In genomic region chr7:54689394-54690058, GRCh38 we compare ENCODE assay signal across 23 cellular contexts.
DNase-seq lines count a peak whose midpoint lies in the region; ATAC-seq, FAIRE-seq and TF ChIP-seq lines count a peak whose summit lies in the region.
"Had no signal": no experiment of that assay in that cellular context is flagged by ENCODE, and none has a peak within 500 bp of the region (broad histone marks: within the 10 kb centered on the region; RNA-seq: fewer than 3 reads in every experiment).

No MANE protein-coding gene starts in this region.

- FAIRE-seq in H1 (lab: Jason Lieb, UNC) = no peak
- FAIRE-seq in HepG2 (lab: Jason Lieb, UNC) = no peak
- FAIRE-seq: A204.1, D721Med, HTR-8/SVneo had no signal

- no peak overlapping the region for H3K18ac ChIP-seq in H1 (ENCODE audit: extremely low read depth, low read length)

- TF ChIP-seq RAD21 in H1 (IDR thresholded peaks at IDR 0.05 in 1 of 2, conservative IDR thresholded peaks at IDR 0.05 in 1 of 2; ENCODE audit: low read depth in 2 of 2, low read length in 2 of 2) (no peak), HepG2 (CRISPR knock-in tag; IDR thresholded peaks at IDR 0.05) (no peak)

- ATAC-seq in GM23338 = no peak
- ATAC-seq in HepG2 = no peak

- H4K5ac ChIP-seq in H1 (ENCODE audit: insufficient read length, low read depth, low read length) = no peak overlapping the region

- no peaks in the 10 kb centered on the region for H3K23me2 ChIP-seq in H1 (ENCODE audit: low read depth, low read length)

- POLR2A ChIA-PET in H1 (lab: Charles Lee; ENCODE audit: partially characterized antibody) = no interaction called here
- POLR2A ChIA-PET in HepG2 (lab: Yijun Ruan, JAX) = no interaction called here

- H3K4me1 ChIP-seq in GM23338 (ENCODE audit: insufficient read depth) = peaks cover 11% of the 10 kb centered on the region
- H3K4me1 ChIP-seq in H1 (replicated peaks in 1 of 4; ENCODE audit: control insufficient read depth in 3 of 4, insufficient read depth in 4 of 4, low read length in 3 of 4) = no peaks in the 10 kb centered on the region
- H3K4me1 ChIP-seq in HepG2 (ENCODE audit: insufficient read depth, low read length) = no peaks in the 10 kb centered on the region
- no peaks in the 10 kb centered on the region for H3K4me1 ChIP-seq in ovary (ENCODE audit: insufficient read depth)
- peaks cover 0 to 5% (median 0%) of the 10 kb centered on the region in 4 donors for H3K4me1 ChIP-seq in esophagus muscularis mucosa
- H3K4me1 ChIP-seq: BLaER1 treated with 17β-estradiol and CSF1 and Interleukin-3, amounts not matched to agents 10 nM and 100 nM had no signal

- H2AFZ ChIP-seq in GM23338 (peak overlapping the region; percentile 78; the same call in 1 of the 2 replicates), H1 (ENCODE audit: low read length) (no peak overlapping the region), HepG2 (ENCODE audit: low read length) (no peak overlapping the region)

- in situ Hi-C loops in HepG2 (cut with HindIII; ENCODE audit: extremely low pct_ligation_motif_present, low pct_unique_long_range_greater_than_20kb) = no loop called here

- H4K20me1 ChIP-seq in GM23338 (replicated peaks; ENCODE audit: insufficient read depth) (no peaks in the 10 kb centered on the region), H1 (replicated peaks in 1 of 2; ENCODE audit: control insufficient read depth in 1 of 2, insufficient read depth in 2 of 2, low read length in 2 of 2) (no peaks in the 10 kb centered on the region), HepG2 (ENCODE audit: insufficient read depth, low read length) (no peaks in the 10 kb centered on the region)
- H4K20me1 ChIP-seq: BLaER1 treated with 17β-estradiol and CSF1 and Interleukin-3, amounts not matched to agents 10 nM and 100 nM had no signal

- H3K27me3 Mint-ChIP-seq in GM23338 (ENCODE audit: insufficient read depth, low read depth, poor library complexity) (no peaks in the 10 kb centered on the region), chondrocyte (ENCODE audit: low read depth) (peaks cover 10% of the 10 kb centered on the region)
- H3K27me3 Mint-ChIP-seq in activated naive CD4-positive, alpha-beta T cell treated with anti-CD3 and anti-CD28 coated beads for 36 hours (ENCODE audit: low read depth) = no peaks in the 10 kb centered on the region

- H3K4me2 ChIP-seq in GM23338 (no peak overlapping the region), H1 (ENCODE audit: insufficient read depth in 1 of 2, low read depth in 2 of 2, low read length in 2 of 2) (no peak overlapping the region), HepG2 (ENCODE audit: low read depth, low read length) (no peak overlapping the region)
- H3K4me2 ChIP-seq: BLaER1 treated with 17β-estradiol and CSF1 and Interleukin-3, amounts not matched to agents 10 nM and 100 nM had no signal

- H2BK12ac ChIP-seq in H1 (ENCODE audit: low read depth, low read length) = peak overlapping the region; percentile 45; the same call in 1 of the 2 replicates

- H3K9me3 ChIP-seq in H1 (ENCODE audit: insufficient read depth in 2 of 2, low read depth in 1 of 2, low read length in 1 of 2) (no peaks in the 10 kb centered on the region), HepG2 (ENCODE audit: low read length) (no peaks in the 10 kb centered on the region), ovary (no peaks in the 10 kb centered on the region), esophagus muscularis mucosa (no peaks in the 10 kb centered on the region)
- H3K9me3 ChIP-seq: BLaER1 treated with 17β-estradiol and CSF1 and Interleukin-3, amounts not matched to agents 10 nM and 100 nM had no signal

- no peak overlapping the region for H3K23ac ChIP-seq in H1 (ENCODE audit: insufficient read length)

- H3K4ac ChIP-seq in H1 (replicated peaks; ENCODE audit: insufficient read length, low read depth, low read length) = peak overlapping the region; percentile 29

- TF ChIP-seq EP300 in H1 (IDR thresholded peaks at IDR 0.05; ENCODE audit: borderline replicate concordance in 1 of 2, low read depth in 2 of 2, low read length in 2 of 2) (no peak), HepG2 (IDR thresholded peaks at IDR 0.05; ENCODE audit: low read depth in 2 of 2, low read length in 2 of 2) (no peak), HepG2 (CRISPR knock-in tag; IDR thresholded peaks at IDR 0.05; ENCODE audit: borderline replicate concordance) (no peak), ovary (IDR thresholded peaks at IDR 0.05) (no peak), esophagus muscularis mucosa (IDR thresholded peaks at IDR 0.05) (no peak)

- H3F3A ChIP-seq in GM23338 (replicated peaks; ENCODE audit: low read depth) = no peaks in the 10 kb centered on the region

- H3K9me2 ChIP-seq in GM23338 (ENCODE audit: insufficient read depth) = no peaks in the 10 kb centered on the region

- peak overlapping the region; percentile 62; the same call in 1 of the 2 replicates for H2BK20ac ChIP-seq in H1 (ENCODE audit: low read length)

- H3K14ac ChIP-seq in H1 (ENCODE audit: insufficient read length) = no peak overlapping the region

- no peak overlapping the region for H2BK120ac ChIP-seq in H1 (replicated peaks; ENCODE audit: low read depth, low read length)

- no peak overlapping the region for H3K4me3 Mint-ChIP-seq in GM23338
- H3K4me3 Mint-ChIP-seq in chondrocyte (ENCODE audit: unreplicated experiment) = no peak overlapping the region
- no peak overlapping the region for H3K4me3 Mint-ChIP-seq in activated naive CD4-positive, alpha-beta T cell treated with anti-CD3 and anti-CD28 coated beads for 36 hours
- H3K4me3 Mint-ChIP-seq: CD4-positive, alpha-beta T cell; H9 had no signal

- no peak overlapping the region for H4K91ac ChIP-seq in H1 (replicated peaks; ENCODE audit: insufficient read length, low read length)

- intact Hi-C loops in HepG2 (cut with micrococcal nuclease; ENCODE audit: unreplicated experiment) = no loop called here
- intact Hi-C loops in ovary (cut with DNase I) = no loop called here
- intact Hi-C loops in esophagus muscularis mucosa (cut with DNase I) = no loop called here
- intact Hi-C loops in activated naive CD4-positive, alpha-beta T cell treated with anti-CD3 and anti-CD28 coated beads for 36 hours (cut with micrococcal nuclease) = no loop called here

- no peak overlapping the region for H3K27ac ChIP-seq in GM23338 (ENCODE audit: low read depth)
- no peak overlapping the region for H3K27ac ChIP-seq in H1 (ENCODE audit: low read depth, low read length)
- no peak overlapping the region for H3K27ac ChIP-seq in HepG2 (ENCODE audit: extremely low read length, insufficient read depth, low read length)
- no peak overlapping the region for H3K27ac ChIP-seq in ovary
- H3K27ac ChIP-seq in esophagus muscularis mucosa (replicated peaks in 1 of 4) = no peak overlapping the region
- H3K27ac ChIP-seq: BLaER1 treated with 17β-estradiol and CSF1 and Interleukin-3, amounts not matched to agents 10 nM and 100 nM had no signal

- no peak overlapping the region for H3K9ac ChIP-seq in H1 (replicated peaks in 1 of 4; ENCODE audit: extremely low read depth in 1 of 4, low read depth in 3 of 4, low read length in 3 of 4)
- no peak overlapping the region for H3K9ac ChIP-seq in HepG2 (ENCODE audit: insufficient read depth, low read depth, low read length)
- H3K9ac ChIP-seq: BLaER1 treated with 17β-estradiol and CSF1 and Interleukin-3, amounts not matched to agents 10 nM and 100 nM had no signal

- H4K8ac ChIP-seq in H1 (ENCODE audit: extremely low read depth, insufficient read depth, low read length) = no peak overlapping the region

- H3K79me2 ChIP-seq in GM23338 (replicated peaks; ENCODE audit: insufficient read depth) = no peaks in the 10 kb centered on the region
- H3K79me2 ChIP-seq in H1 (ENCODE audit: control insufficient read depth in 1 of 2, insufficient read depth in 2 of 2, low read length in 2 of 2) = no peaks in the 10 kb centered on the region
- H3K79me2 ChIP-seq in HepG2 (ENCODE audit: insufficient read depth, low read length) = no peaks in the 10 kb centered on the region

- H2BK15ac ChIP-seq in H1 (ENCODE audit: low read length) = peak overlapping the region; percentile 92; the same call in 1 of the 2 replicates

- H3K27ac Mint-ChIP-seq in GM23338 = no peak overlapping the region
- H3K27ac Mint-ChIP-seq in chondrocyte (ENCODE audit: unreplicated experiment) = no peak overlapping the region
- H3K27ac Mint-ChIP-seq in activated naive CD4-positive, alpha-beta T cell treated with anti-CD3 and anti-CD28 coated beads for 36 hours = no peak overlapping the region
- H3K27ac Mint-ChIP-seq: CD4-positive, alpha-beta T cell; H9 had no signal

- no peaks in the 10 kb centered on the region for H3K79me1 ChIP-seq in H1 (ENCODE audit: low read depth, low read length)

- no TSS peak for BruUV-seq in HepG2 (replicated peaks; lab: Mats Ljungman, UMichigan)

- DNase-seq in GM23338 (ENCODE audit: low spot score) (no peak), H1 (ENCODE audit: low read depth in 1 of 2, low spot score in 2 of 2) (no peak), HepG2 (ENCODE audit: low spot score) (no peak), ovary (no peak), chondrocyte (ENCODE audit: low spot score) (no peak), OCI-M2 (lab: John Stamatoyannopoulos, UW; ENCODE audit: unreplicated experiment) (no peak), esophagus muscularis mucosa (ENCODE audit: extremely low spot score) (no peak)
- no peak for DNase-seq in activated naive CD4-positive, alpha-beta T cell treated with anti-CD3 and anti-CD28 coated beads for 36 hours
- DNase-seq: CD4-positive, alpha-beta T cell; H9; KBM-7; NCI-H1105 treated with DMSO at 0.1 percent for 48 hours; NCI-H146; NCI-H1930; NCI-H446; NCI-H524 treated with DMSO at 0.1 percent for 48 hours; NCI-H774; RPMI8226; SHP77 had no signal

- 83% methylated on average over 3 of the region's 5 CpGs; no CpG with 5 or more reads in 1 of the 2 experiments for WGBS in H1 (ENCODE audit: extremely low coverage in 1 of 2, insufficient coverage in 1 of 2, insufficient read length in 1 of 2, insufficient replicate concordance in 2 of 2, low coverage in 1 of 2, low lambda C conversion rate in 2 of 2, missing lambda C conversion rate in 1 of 2), 2 experiments
- 4% methylated on average over 5 of the region's 5 CpGs for WGBS in HepG2 (ENCODE audit: low lambda C conversion rate)
- 3 to 11% (median 6%) methylated on average over 5 of the region's 5 CpGs for WGBS in ovary, 3 donors
- 34% methylated on average over 5 of the region's 5 CpGs for WGBS in esophagus muscularis mucosa

- CTCF ChIA-PET in H1 (lab: Charles Lee; ENCODE audit: partially characterized antibody) = no interaction called here
- CTCF ChIA-PET in HepG2 (lab: Yijun Ruan, JAX; ENCODE audit: low intra/inter-chr PET ratio, low total read pairs) = no interaction called here
- CTCF ChIA-PET in activated naive CD4-positive, alpha-beta T cell treated with anti-CD3 and anti-CD28 coated beads for 36 hours (lab: Charles Lee) = no interaction called here

- no peak overlapping the region for H2BK5ac ChIP-seq in H1 (ENCODE audit: low read depth, low read length)

- TF ChIP-seq CTCF in GM23338 (conservative IDR thresholded peaks at IDR 0.05; ENCODE audit: low read depth in 2 of 2) (no peak), H1 (IDR thresholded peaks at IDR 0.05; ENCODE audit: control extremely low read depth in 1 of 3, insufficient read depth in 1 of 3, low read depth in 1 of 3, low read length in 3 of 3) (no peak), HepG2 (CRISPR knock-in tag; IDR thresholded peaks at IDR 0.05) (no peak), ovary (IDR thresholded peaks at IDR 0.05) (no peak), chondrocyte (IDR thresholded peaks at IDR 0.05) (no peak), esophagus muscularis mucosa (IDR thresholded peaks at IDR 0.05) (no peak)

- H3K36me3 Mint-ChIP-seq in GM23338 (ENCODE audit: low read depth) (no peaks in the 10 kb centered on the region), chondrocyte (ENCODE audit: low read depth) (no peaks in the 10 kb centered on the region)
- H3K36me3 Mint-ChIP-seq in activated naive CD4-positive, alpha-beta T cell treated with anti-CD3 and anti-CD28 coated beads for 36 hours (ENCODE audit: low read depth) = no peaks in the 10 kb centered on the region

- H3K4me3 ChIP-seq in GM23338 = no peak overlapping the region
- no peak overlapping the region for H3K4me3 ChIP-seq in H1 (ENCODE audit: extremely low read depth in 1 of 4, insufficient read depth in 2 of 4, low read depth in 3 of 4, low read length in 4 of 4)
- no peak overlapping the region for H3K4me3 ChIP-seq in HepG2 (replicated peaks in 1 of 3; ENCODE audit: insufficient read depth in 1 of 3, low read depth in 2 of 3, low read length in 3 of 3)
- H3K4me3 ChIP-seq in ovary = peak overlapping the region; percentile 0
- no peak overlapping the region for H3K4me3 ChIP-seq in esophagus muscularis mucosa
- H3K4me3 ChIP-seq: BLaER1 treated with 17β-estradiol and CSF1 and Interleukin-3, amounts not matched to agents 10 nM and 100 nM had no signal

- no peak overlapping the region for H3K56ac ChIP-seq in H1 (replicated peaks; ENCODE audit: insufficient read length, low read depth, low read length)

- no peak overlapping the region for H2AK5ac ChIP-seq in H1 (ENCODE audit: low read depth, low read length)

- peaks cover 17% of the 10 kb centered on the region for H3K4me1 Mint-ChIP-seq in GM23338
- no peaks in the 10 kb centered on the region for H3K4me1 Mint-ChIP-seq in chondrocyte (ENCODE audit: low read depth)
- no peaks in the 10 kb centered on the region for H3K4me1 Mint-ChIP-seq in activated naive CD4-positive, alpha-beta T cell treated with anti-CD3 and anti-CD28 coated beads for 36 hours (ENCODE audit: low read depth)

- H3K27me3 ChIP-seq in GM23338 (ENCODE audit: insufficient read depth) (no peaks in the 10 kb centered on the region), H1 (replicated peaks in 1 of 4; ENCODE audit: control insufficient read depth in 3 of 4, extremely low read depth in 1 of 4, insufficient read depth in 3 of 4, low read length in 3 of 4) (no peaks in the 10 kb centered on the region), HepG2 (ENCODE audit: control insufficient read depth in 1 of 2, insufficient read depth in 2 of 2, low read length in 2 of 2) (peaks cover 0 to 6% of the 10 kb centered on the region in 2 experiments; a peak in 1 of 5 replicates), ovary (no peaks in the 10 kb centered on the region), esophagus muscularis mucosa (no peaks in the 10 kb centered on the region)
- H3K27me3 ChIP-seq: BLaER1 treated with 17β-estradiol and CSF1 and Interleukin-3, amounts not matched to agents 10 nM and 100 nM had no signal

- TF ChIP-seq POLR2A in H1 (IDR thresholded peaks at IDR 0.05; ENCODE audit: control extremely low read depth in 1 of 2, low read depth in 2 of 2, low read length in 2 of 2) (no peak), HepG2 (IDR thresholded peaks at IDR 0.05; ENCODE audit: insufficient read depth in 1 of 2, low read depth in 2 of 2, low read length in 2 of 2) (no peak), ovary (IDR thresholded peaks at IDR 0.05) (no peak), esophagus muscularis mucosa (IDR thresholded peaks at IDR 0.05; ENCODE audit: low read depth) (no peak)

- H3K9me3 Mint-ChIP-seq in GM23338 = no peaks in the 10 kb centered on the region; the same call in 1 of the 3 replicates
- H3K9me3 Mint-ChIP-seq in chondrocyte (ENCODE audit: low read depth) = peaks cover 4% of the 10 kb centered on the region
- peaks cover 5% of the 10 kb centered on the region for H3K9me3 Mint-ChIP-seq in activated naive CD4-positive, alpha-beta T cell treated with anti-CD3 and anti-CD28 coated beads for 36 hours

- no peaks in the 10 kb centered on the region for H3K36me3 ChIP-seq in GM23338 (ENCODE audit: insufficient read depth)
- no peaks in the 10 kb centered on the region for H3K36me3 ChIP-seq in H1 (ENCODE audit: control insufficient read depth in 2 of 4, insufficient read depth in 4 of 4, low read length in 3 of 4)
- H3K36me3 ChIP-seq in HepG2 (replicated peaks in 1 of 2; ENCODE audit: control insufficient read depth in 1 of 2, insufficient read depth in 2 of 2, low read length in 2 of 2) = no peaks in the 10 kb centered on the region
- no peaks in the 10 kb centered on the region for H3K36me3 ChIP-seq in ovary
- H3K36me3 ChIP-seq in esophagus muscularis mucosa = no peaks in the 10 kb centered on the region
- H3K36me3 ChIP-seq: BLaER1 treated with 17β-estradiol and CSF1 and Interleukin-3, amounts not matched to agents 10 nM and 100 nM had no signal
